ENCODE assay signal across 1 cellular context in the genomic region with DNA sequence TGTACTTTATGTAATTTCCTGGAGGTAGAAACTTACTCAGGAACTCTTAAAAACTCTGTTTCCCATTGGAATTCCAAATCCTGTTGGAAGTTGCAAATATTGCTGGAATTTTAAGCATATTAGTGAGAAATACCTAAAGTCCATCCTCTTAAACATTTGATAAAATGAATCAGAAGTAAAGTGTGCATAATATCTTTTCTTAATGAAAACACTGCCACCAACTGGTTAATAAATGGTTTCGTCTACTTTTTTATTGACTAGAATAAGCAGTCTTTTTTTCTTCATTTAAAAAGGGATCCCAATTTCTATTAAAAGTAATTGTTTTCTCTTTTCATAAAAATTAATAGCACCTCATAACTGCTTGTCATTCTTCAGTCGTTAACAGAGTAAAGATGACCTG.
TF ChIP-seq lines count a peak whose summit lies in the region.

No MANE protein-coding gene starts in this region.

TF ChIP-seq in liver, 16 proteins besides CTCF, POLR2A, EP300 and RAD21 (continued from another document):
- TF ChIP-seq, protein P1, sequence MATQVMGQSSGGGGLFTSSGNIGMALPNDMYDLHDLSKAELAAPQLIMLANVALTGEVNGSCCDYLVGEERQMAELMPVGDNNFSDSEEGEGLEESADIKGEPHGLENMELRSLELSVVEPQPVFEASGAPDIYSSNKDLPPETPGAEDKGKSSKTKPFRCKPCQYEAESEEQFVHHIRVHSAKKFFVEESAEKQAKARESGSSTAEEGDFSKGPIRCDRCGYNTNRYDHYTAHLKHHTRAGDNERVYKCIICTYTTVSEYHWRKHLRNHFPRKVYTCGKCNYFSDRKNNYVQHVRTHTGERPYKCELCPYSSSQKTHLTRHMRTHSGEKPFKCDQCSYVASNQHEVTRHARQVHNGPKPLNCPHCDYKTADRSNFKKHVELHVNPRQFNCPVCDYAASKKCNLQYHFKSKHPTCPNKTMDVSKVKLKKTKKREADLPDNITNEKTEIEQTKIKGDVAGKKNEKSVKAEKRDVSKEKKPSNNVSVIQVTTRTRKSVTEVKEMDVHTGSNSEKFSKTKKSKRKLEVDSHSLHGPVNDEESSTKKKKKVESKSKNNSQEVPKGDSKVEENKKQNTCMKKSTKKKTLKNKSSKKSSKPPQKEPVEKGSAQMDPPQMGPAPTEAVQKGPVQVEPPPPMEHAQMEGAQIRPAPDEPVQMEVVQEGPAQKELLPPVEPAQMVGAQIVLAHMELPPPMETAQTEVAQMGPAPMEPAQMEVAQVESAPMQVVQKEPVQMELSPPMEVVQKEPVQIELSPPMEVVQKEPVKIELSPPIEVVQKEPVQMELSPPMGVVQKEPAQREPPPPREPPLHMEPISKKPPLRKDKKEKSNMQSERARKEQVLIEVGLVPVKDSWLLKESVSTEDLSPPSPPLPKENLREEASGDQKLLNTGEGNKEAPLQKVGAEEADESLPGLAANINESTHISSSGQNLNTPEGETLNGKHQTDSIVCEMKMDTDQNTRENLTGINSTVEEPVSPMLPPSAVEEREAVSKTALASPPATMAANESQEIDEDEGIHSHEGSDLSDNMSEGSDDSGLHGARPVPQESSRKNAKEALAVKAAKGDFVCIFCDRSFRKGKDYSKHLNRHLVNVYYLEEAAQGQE (IDR thresholded peaks at IDR 0.05) = no peak
- TF ChIP-seq, protein P2, sequence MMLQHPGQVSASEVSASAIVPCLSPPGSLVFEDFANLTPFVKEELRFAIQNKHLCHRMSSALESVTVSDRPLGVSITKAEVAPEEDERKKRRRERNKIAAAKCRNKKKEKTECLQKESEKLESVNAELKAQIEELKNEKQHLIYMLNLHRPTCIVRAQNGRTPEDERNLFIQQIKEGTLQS (IDR thresholded peaks at IDR 0.05) = no peak
- TF ChIP-seq FOXA1 (IDR thresholded peaks at IDR 0.05) (no peak), TAF1 (conservative IDR thresholded peaks at IDR 0.05) (no peak), JUND (IDR thresholded peaks at IDR 0.05) (no peak), SP1 (IDR thresholded peaks at IDR 0.05) (no peak), GABPA (IDR thresholded peaks at IDR 0.05 in 1 of 2, conservative IDR thresholded peaks at IDR 0.05 in 1 of 2) (no peak), HNF4A (conservative IDR thresholded peaks at IDR 0.05) (no peak), FOXA2 (IDR thresholded peaks at IDR 0.05) (no peak), HNF4G (IDR thresholded peaks at IDR 0.05) (no peak), EGR1 (IDR thresholded peaks at IDR 0.05; ENCODE audit: low read depth in 2 of 2) (no peak), RXRA (IDR thresholded peaks at IDR 0.05) (no peak), YY1 (IDR thresholded peaks at IDR 0.05) (no peak)
- TF ChIP-seq, protein P3, sequence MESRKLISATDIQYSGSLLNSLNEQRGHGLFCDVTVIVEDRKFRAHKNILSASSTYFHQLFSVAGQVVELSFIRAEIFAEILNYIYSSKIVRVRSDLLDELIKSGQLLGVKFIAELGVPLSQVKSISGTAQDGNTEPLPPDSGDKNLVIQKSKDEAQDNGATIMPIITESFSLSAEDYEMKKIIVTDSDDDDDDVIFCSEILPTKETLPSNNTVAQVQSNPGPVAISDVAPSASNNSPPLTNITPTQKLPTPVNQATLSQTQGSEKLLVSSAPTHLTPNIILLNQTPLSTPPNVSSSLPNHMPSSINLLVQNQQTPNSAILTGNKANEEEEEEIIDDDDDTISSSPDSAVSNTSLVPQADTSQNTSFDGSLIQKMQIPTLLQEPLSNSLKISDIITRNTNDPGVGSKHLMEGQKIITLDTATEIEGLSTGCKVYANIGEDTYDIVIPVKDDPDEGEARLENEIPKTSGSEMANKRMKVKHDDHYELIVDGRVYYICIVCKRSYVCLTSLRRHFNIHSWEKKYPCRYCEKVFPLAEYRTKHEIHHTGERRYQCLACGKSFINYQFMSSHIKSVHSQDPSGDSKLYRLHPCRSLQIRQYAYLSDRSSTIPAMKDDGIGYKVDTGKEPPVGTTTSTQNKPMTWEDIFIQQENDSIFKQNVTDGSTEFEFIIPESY (IDR thresholded peaks at IDR 0.05) = no peak
